21 cellular contexts compared by ENCODE assay signal in genomic region chr12:116068371-116068770, GRCh38.
A peak's percentile ranks its signal among the peaks of the same experiment; 100 is the strongest.
DNase-seq lines count a peak whose midpoint lies in the region; ATAC-seq and TF ChIP-seq lines count a peak whose summit lies in the region.
"Had no signal": no experiment of that assay in that cellular context is flagged by ENCODE, and none has a peak within 500 bp of the region (broad histone marks: within the 10 kb centered on the region; RNA-seq: fewer than 3 reads in every experiment).

No MANE protein-coding gene starts in this region.

- H3K36me3 Mint-ChIP-seq in nephron progenitor cell (ENCODE audit: low read depth) = no peaks in the 10 kb centered on the region
- no peaks in the 10 kb centered on the region for H3K36me3 Mint-ChIP-seq in stimulated activated memory B cell treated with anti-CD40 and anti-IgM and Interleukin-4, amounts not matched to agents 10 μg/mL and 1 μg/mL and 100 μg/mL, for 72 hours
- peaks cover 0 to 4% of the 10 kb centered on the region in 2 donors for H3K36me3 Mint-ChIP-seq in CD14-positive monocyte
- H3K36me3 Mint-ChIP-seq: CD8-positive, alpha-beta memory T cell had no signal

- no peaks in the 10 kb centered on the region for H3K9me3 ChIP-seq in Panc1 (ENCODE audit: control insufficient read depth, insufficient read depth, low read depth, low read length)
- H3K9me3 ChIP-seq: A549, SK-N-SH had no signal

- H3K4me3 Mint-ChIP-seq in nephron progenitor cell (no peak overlapping the region), CD14-positive monocyte (no peak overlapping the region)
- H3K4me3 Mint-ChIP-seq in stimulated activated memory B cell treated with anti-CD40 and anti-IgM and Interleukin-4, amounts not matched to agents 10 μg/mL and 1 μg/mL and 100 μg/mL, for 72 hours = no peak overlapping the region
- H3K4me3 Mint-ChIP-seq: CD8-positive, alpha-beta memory T cell had no signal

- in situ Hi-C loops in Panc1 (cut with HindIII; ENCODE audit: low pct_unique_long_range_greater_than_20kb, low sequenced_read_pairs) = no loop called here

- no peak for DNase-seq in Panc1 (ENCODE audit: low read depth, low spot score)
- DNase-seq in lung microvascular endothelial cell (ENCODE audit: low read depth in 2 of 2) = peak; percentile 52 to 54
- no peak for DNase-seq in nephron progenitor cell
- DNase-seq in activated gamma-delta T cell treated with Interleukin-2 at 50 U/mL for 16 hours = no peak
- DNase-seq in CD14-positive monocyte (ENCODE audit: low spot score) = no peak
- DNase-seq: AML-193; Calu3; CD8-positive, alpha-beta memory T cell; DMS79 treated with DMSO at 0.1 percent for 48 hours; GF-D8; KG1; MM.1S; NCI-H2029; NCI-H446; NCI-H524 treated with DMSO at 0.1 percent for 48 hours; NCI-H774; SK-N-SH had no signal

- peaks cover 44% of the 10 kb centered on the region for H3K4me1 Mint-ChIP-seq in nephron progenitor cell
- H3K4me1 Mint-ChIP-seq in stimulated activated memory B cell treated with anti-CD40 and anti-IgM and Interleukin-4, amounts not matched to agents 10 μg/mL and 1 μg/mL and 100 μg/mL, for 72 hours = peaks cover 48% of the 10 kb centered on the region
- H3K4me1 Mint-ChIP-seq in CD14-positive monocyte = peaks cover 32% of the 10 kb centered on the region

- H3K27me3 ChIP-seq in Panc1 (ENCODE audit: control insufficient read depth, insufficient read depth, low read length) = no peaks in the 10 kb centered on the region

- TF ChIP-seq CTCF in Panc1 (IDR thresholded peaks at IDR 0.05) (no peak), nephron progenitor cell (IDR thresholded peaks at IDR 0.05) (no peak), CD14-positive monocyte (IDR thresholded peaks at IDR 0.05) (no peak)

- ATAC-seq in Panc1 = no peak
- ATAC-seq in stimulated activated memory B cell treated with anti-CD40 and anti-IgM and Interleukin-4, amounts not matched to agents 10 μg/mL and 1 μg/mL and 100 μg/mL, for 72 hours = no peak
- no peak for ATAC-seq in HG03460 (IDR thresholded peaks at IDR 0.05; ENCODE audit: unreplicated experiment)
- ATAC-seq: A549, HCT116 had no signal

- CTCF ChIA-PET in Panc1 (lab: Charles Lee) = interaction anchor here (0.6 kb wide), 1 partner anchor 237 kb away, joined by 3 read pairs; no protein-coding TSS in a partner anchor

- no peaks in the 10 kb centered on the region for H3K36me3 ChIP-seq in Panc1 (ENCODE audit: control insufficient read depth, insufficient read depth, low read length)

- H3K4me3 ChIP-seq in Panc1 (ENCODE audit: low read depth in 2 of 2, low read length in 2 of 2) = no peak overlapping the region
- H3K4me3 ChIP-seq: A549 had no signal

- POLR2A ChIA-PET in Panc1 (lab: Charles Lee) = no interaction called here

- H3K27ac Mint-ChIP-seq in nephron progenitor cell = peak overlapping the region; percentile 57
- H3K27ac Mint-ChIP-seq in stimulated activated memory B cell treated with anti-CD40 and anti-IgM and Interleukin-4, amounts not matched to agents 10 μg/mL and 1 μg/mL and 100 μg/mL, for 72 hours = peak overlapping the region; percentile 16
- H3K27ac Mint-ChIP-seq in CD14-positive monocyte = no peak overlapping the region

- intact Hi-C loops in Panc1 (cut with micrococcal nuclease; ENCODE audit: unreplicated experiment) = loop anchor here (10.0 kb wide), 1 partner anchor 156 kb away; no protein-coding TSS in a partner anchor
- intact Hi-C loops in CD14-positive monocyte (cut with micrococcal nuclease) = loop anchor here in 1 of 2 donors (10.0 kb wide), 1 partner anchor 166 kb away; no protein-coding TSS in a partner anchor

- peak overlapping the region; percentile 77; the same call in 1 of the 2 replicates for H3K27ac ChIP-seq in Panc1 (ENCODE audit: low read length)
- H3K27ac ChIP-seq: A549 had no signal

- H3K27me3 Mint-ChIP-seq in nephron progenitor cell (ENCODE audit: low read depth, poor library complexity) (no peaks in the 10 kb centered on the region), CD14-positive monocyte (ENCODE audit: low read depth in 3 of 3) (peaks cover 0 to 2% (median 0%) of the 10 kb centered on the region in 3 donors)
- no peaks in the 10 kb centered on the region for H3K27me3 Mint-ChIP-seq in stimulated activated memory B cell treated with anti-CD40 and anti-IgM and Interleukin-4, amounts not matched to agents 10 μg/mL and 1 μg/mL and 100 μg/mL, for 72 hours
- H3K27me3 Mint-ChIP-seq: CD8-positive, alpha-beta memory T cell had no signal

- BruUV-seq in Panc1 (replicated peaks; lab: Mats Ljungman, UMichigan) = no TSS peak

- H3K4me1 ChIP-seq in Panc1 (ENCODE audit: control insufficient read depth, insufficient read depth, low read length) = peaks cover 51% of the 10 kb centered on the region

- H3K9me3 Mint-ChIP-seq in nephron progenitor cell (no peaks in the 10 kb centered on the region), CD14-positive monocyte (no peaks in the 10 kb centered on the region)
- no peaks in the 10 kb centered on the region for H3K9me3 Mint-ChIP-seq in stimulated activated memory B cell treated with anti-CD40 and anti-IgM and Interleukin-4, amounts not matched to agents 10 μg/mL and 1 μg/mL and 100 μg/mL, for 72 hours
- H3K9me3 Mint-ChIP-seq: CD8-positive, alpha-beta memory T cell had no signal

Comparison
In these comparisons a context has a peak if more than half of its experiments do, and no peak if none do; other contexts are left out.
1. DNase-seq: peak in lung microvascular endothelial cell (2 of 2); none in Panc1 (single experiment), nephron progenitor cell (single experiment), activated gamma-delta T cell treated with Interleukin-2 at 50 U/mL for 16 hours (single experiment) and CD14-positive monocyte (single experiment).
2. H3K27ac Mint-ChIP-seq: peak in nephron progenitor cell (single experiment) and stimulated activated memory B cell treated with anti-CD40 and anti-IgM and Interleukin-4, amounts not matched to agents 10 μg/mL and 1 μg/mL and 100 μg/mL, for 72 hours (single experiment); none in CD14-positive monocyte (0 of 7).